8 cellular contexts compared by ENCODE assay signal in the genomic region with DNA sequence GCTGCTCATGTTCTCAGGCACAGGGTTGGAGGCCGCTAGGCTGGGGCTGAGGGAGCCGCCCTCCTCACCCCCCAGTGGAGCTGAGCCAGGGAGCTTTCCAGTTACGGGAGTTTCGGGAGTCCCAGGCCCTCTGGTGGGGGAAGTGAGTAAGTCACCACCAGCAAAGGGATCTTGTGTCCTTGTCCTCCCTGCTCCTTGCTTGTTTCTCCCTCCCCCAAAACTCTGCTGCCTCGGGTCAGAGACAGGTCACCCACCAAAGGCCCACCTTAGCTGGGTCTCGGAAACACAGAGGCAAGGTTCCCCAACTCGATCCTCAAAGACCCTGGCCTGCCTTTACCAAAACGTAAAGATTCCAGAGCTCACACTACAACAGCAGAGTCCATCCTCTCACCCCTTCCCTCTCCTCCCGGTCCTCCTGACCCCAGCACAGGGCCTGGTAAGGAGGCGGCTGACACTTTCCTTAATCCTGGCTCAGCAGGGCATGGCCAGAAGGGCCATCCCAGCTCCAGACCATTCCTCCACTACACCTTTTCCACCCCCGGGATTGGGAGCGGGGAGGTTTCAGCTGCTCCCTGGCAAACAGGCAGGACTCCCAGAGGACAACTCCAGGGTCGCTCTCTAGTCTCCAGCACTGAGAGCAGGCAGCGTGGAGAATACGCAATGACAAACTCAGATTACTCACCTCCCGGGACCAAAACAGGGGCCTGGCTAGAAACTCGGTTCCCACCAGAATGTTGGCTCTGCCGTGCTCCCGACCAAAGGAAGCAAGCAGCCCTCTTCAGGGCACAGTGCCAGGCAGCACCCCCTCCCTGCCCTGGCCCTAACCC.
A peak's percentile ranks its signal among the peaks of the same experiment; 100 is the strongest.
DNase-seq lines count a peak whose midpoint lies in the region; ATAC-seq, FAIRE-seq and TF ChIP-seq lines count a peak whose summit lies in the region.

No MANE protein-coding gene starts in this region.

- POLR2A ChIA-PET in A549 (lab: Yijun Ruan, JAX) = interaction anchor here (0.6 kb wide), 1 partner anchor 9 kb away, joined by 4 read pairs; no protein-coding TSS in a partner anchor

- H3K4me3 ChIP-seq in A549 (no peak overlapping the region), SJSA1 (no peak overlapping the region), coronary artery (peak overlapping the region; percentile 24), left lung (no peak overlapping the region), suprapubic skin (no peak overlapping the region)

- peak; percentile 84 to 97 for DNase-seq in A549 (ENCODE audit: low read depth in 1 of 2, low spot score in 1 of 2)
- DNase-seq in MV-4-11 (lab: John Stamatoyannopoulos, UW) = peak; percentile 51
- peak; percentile 54 to 81 for DNase-seq in SJSA1 (ENCODE audit: low read depth in 1 of 2, low spot score in 2 of 2)
- no peak for DNase-seq in coronary artery (ENCODE audit: low spot score)
- peak; percentile 60 to 78 for DNase-seq in left lung
- peak in 1 of 2 donors; percentile 84 for DNase-seq in suprapubic skin (ENCODE audit: low spot score in 2 of 2)

- CTCF ChIA-PET in A549 (lab: Yijun Ruan, JAX) = interaction anchor here (0.6 to 5.9 kb wide), 31 partner anchors 10 to 761 kb away, joined by 3 to 52 read pairs (median 4); partner anchors contain the start of gene POMC

- H3K27ac ChIP-seq in A549 (peak overlapping the region in 1 of 2 experiments; percentile 11; a peak in 1 of 6 replicates), SJSA1 (no peak overlapping the region), coronary artery (peak overlapping the region in 1 of 2 donors; percentile 67), left lung (no peak overlapping the region), suprapubic skin (no peak overlapping the region)

- TF ChIP-seq RAD21 in A549 (conservative IDR thresholded peaks at IDR 0.05 in 1 of 2, IDR thresholded peaks at IDR 0.05 in 1 of 2) = peak; percentile 36 to 57; a peak in 3 of 5 replicates

- TF ChIP-seq CTCF in A549 (IDR thresholded peaks at IDR 0.05) (peak; percentile 66), coronary artery (IDR thresholded peaks at IDR 0.05) (peak; percentile 60), left lung (IDR thresholded peaks at IDR 0.05) (peak; percentile 55 to 71), suprapubic skin (IDR thresholded peaks at IDR 0.05) (peak; percentile 56 to 66)

- WGBS in A549 (ENCODE audit: missing lambda C conversion rate) = 39% methylated on average over 15 of the region's 19 CpGs
- 40% methylated on average over 15 of the region's 19 CpGs for WGBS in suprapubic skin

- H3K36me3 ChIP-seq in SJSA1 = no peaks in the 10 kb centered on the region
- H3K36me3 ChIP-seq in left lung = peaks cover 0 to 31% of the 10 kb centered on the region in 2 donors
- H3K36me3 ChIP-seq in suprapubic skin = peaks cover 26% of the 10 kb centered on the region

- peaks cover 9% of the 10 kb centered on the region for H3K4me1 ChIP-seq in A549
- no peaks in the 10 kb centered on the region for H3K4me1 ChIP-seq in SJSA1 (replicated peaks)
- peaks cover 0 to 23% of the 10 kb centered on the region in 2 donors for H3K4me1 ChIP-seq in left lung
- H3K4me1 ChIP-seq in suprapubic skin = peaks cover 14% of the 10 kb centered on the region

- ATAC-seq in A549 = peak; percentile 94 to 98
- peak; percentile 70 for ATAC-seq in left lung
- no peak for ATAC-seq in HG03025 (IDR thresholded peaks at IDR 0.05; ENCODE audit: low FRiP score, unreplicated experiment)

- H3K27me3 ChIP-seq in SJSA1 (replicated peaks) (no peaks in the 10 kb centered on the region), left lung (no peaks in the 10 kb centered on the region), suprapubic skin (no peaks in the 10 kb centered on the region)

- intact Hi-C loops in left lung (cut with DNase I) = no loop called here

- TF ChIP-seq EP300 in A549 (IDR thresholded peaks at IDR 0.05) (no peak), suprapubic skin (IDR thresholded peaks at IDR 0.05) (no peak)

- peak overlapping the region; percentile 65 for H3K4me2 ChIP-seq in A549

- FAIRE-seq in A549 (lab: Jason Lieb, UNC) (peak; percentile 13), G401.6 (lab: Jason Lieb, UNC) (peak; percentile 90)

- H3K9me3 ChIP-seq in A549 (no peaks in the 10 kb centered on the region), SJSA1 (replicated peaks) (no peaks in the 10 kb centered on the region), left lung (no peaks in the 10 kb centered on the region), suprapubic skin (no peaks in the 10 kb centered on the region)

- no peak for TF ChIP-seq POLR2A in A549 (IDR thresholded peaks at IDR 0.05; ENCODE audit: low read length)
- TF ChIP-seq POLR2A in suprapubic skin (IDR thresholded peaks at IDR 0.05) = no peak

TF ChIP-seq in A549, 52 proteins besides CTCF, POLR2A, EP300 and RAD21:
- TF ChIP-seq SMC3 (IDR thresholded peaks at IDR 0.05) = peak; percentile 63
- TF ChIP-seq, protein P1, sequence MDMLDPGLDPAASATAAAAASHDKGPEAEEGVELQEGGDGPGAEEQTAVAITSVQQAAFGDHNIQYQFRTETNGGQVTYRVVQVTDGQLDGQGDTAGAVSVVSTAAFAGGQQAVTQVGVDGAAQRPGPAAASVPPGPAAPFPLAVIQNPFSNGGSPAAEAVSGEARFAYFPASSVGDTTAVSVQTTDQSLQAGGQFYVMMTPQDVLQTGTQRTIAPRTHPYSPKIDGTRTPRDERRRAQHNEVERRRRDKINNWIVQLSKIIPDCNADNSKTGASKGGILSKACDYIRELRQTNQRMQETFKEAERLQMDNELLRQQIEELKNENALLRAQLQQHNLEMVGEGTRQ (IDR thresholded peaks at IDR 0.05) = no peak
